In genomic region chr7:128366986-128367385, GRCh38 we compare ENCODE assay signal across 2 cellular contexts.
TF ChIP-seq lines count a peak whose summit lies in the region.

No MANE protein-coding gene starts in this region.

TF ChIP-seq in HEK293, 187 proteins besides CTCF, POLR2A, EP300 and RAD21:
- TF ChIP-seq ZNF366 (tag by site-specific recombination; conservative IDR thresholded peaks at IDR 0.05) = peak; percentile 82
- no peak for TF ChIP-seq ZNF350 (tag by site-specific recombination; IDR thresholded peaks at IDR 0.05)
- TF ChIP-seq ZNF112 (tag by site-specific recombination; IDR thresholded peaks at IDR 0.05) = no peak
- TF ChIP-seq INSM2 (tag by site-specific recombination; IDR thresholded peaks at IDR 0.05) = no peak

TF ChIP-seq in K562, 482 proteins besides CTCF, POLR2A, EP300 and RAD21:
- TF ChIP-seq FOXJ3 (CRISPR knock-in tag; IDR thresholded peaks at IDR 0.05) (no peak), HDAC1 (IDR thresholded peaks at IDR 0.05) (0 out of 4 replicates have a peak, but pooled peaks of 1 of the 2 experiments have one; percentile 27), KDM1A (IDR thresholded peaks at IDR 0.05) (peak in 1 of 2 experiments; percentile 56; a peak in 1 of 4 replicates), CBX5 (IDR thresholded peaks at IDR 0.05; ENCODE audit: borderline replicate concordance, low read depth) (no peak), CBFA2T3 (IDR thresholded peaks at IDR 0.05) (peak; percentile 20; the same call in 1 of the 2 replicates), PML (IDR thresholded peaks at IDR 0.05; ENCODE audit: low read length) (no peak), ZNF512 (tag; IDR thresholded peaks at IDR 0.05) (peak; percentile 96), MEIS2 (IDR thresholded peaks at IDR 0.05; ENCODE audit: partially characterized antibody) (no peak), CC2D1A (IDR thresholded peaks at IDR 0.05) (0 out of 2 replicates have a peak, but pooled peaks have one; percentile 21), OTX1 (CRISPR knock-in tag; IDR thresholded peaks at IDR 0.05) (0 out of 2 replicates have a peak, but pooled peaks have one; percentile 9), THRB (CRISPR knock-in tag; conservative IDR thresholded peaks at IDR 0.05) (0 out of 2 replicates have a peak, but pooled peaks have one; percentile 69), ZBTB26 (CRISPR knock-in tag; IDR thresholded peaks at IDR 0.05) (peak; percentile 79; the same call in 1 of the 2 replicates), RBM14 (IDR thresholded peaks at IDR 0.05; ENCODE audit: borderline replicate concordance, insufficient read depth, low read depth, low read length) (no peak)
